13 cellular contexts compared by ENCODE assay signal in genomic region chr9:23254404-23255184, GRCh38.
A peak's percentile ranks its signal among the peaks of the same experiment; 100 is the strongest.
DNase-seq lines count a peak whose midpoint lies in the region; ATAC-seq and TF ChIP-seq lines count a peak whose summit lies in the region.
"Had no signal": no experiment of that assay in that cellular context is flagged by ENCODE, and none has a peak within 500 bp of the region (broad histone marks: within the 10 kb centered on the region; RNA-seq: fewer than 3 reads in every experiment).

No MANE protein-coding gene starts in this region.

- DNase-seq in NCI-H526 (lab: John Stamatoyannopoulos, UW) (peak; percentile 9 to 23), NCI-H526 treated with DMSO at 0.1 percent for 48 hours (lab: John Stamatoyannopoulos, UW) (no peak), WTC11 (ENCODE audit: low spot score) (no peak), left lobe of liver (ENCODE audit: low spot score) (no peak), HuH-7.5 (ENCODE audit: low spot score) (no peak), GM20000 (ENCODE audit: low spot score) (no peak), NCI-H446 treated with DMSO at 0.1 percent for 48 hours (lab: John Stamatoyannopoulos, UW) (no peak)
- DNase-seq: 8988T; AML-193; Caco-2; CD8-positive, alpha-beta memory T cell; DND-41; GDM1 had no signal

- peak; percentile 82 for ATAC-seq in WTC11
- ATAC-seq in left lobe of liver: peak; percentile 71

- H3K9me3 Mint-ChIP-seq in WTC11: peaks cover 22% of the 10 kb centered on the region

- POLR2A ChIA-PET in WTC11 (lab: Charles Lee): no interaction called here

- no peak overlapping the region for H3K27ac Mint-ChIP-seq in WTC11
- H3K27ac Mint-ChIP-seq: CD8-positive, alpha-beta memory T cell had no signal

- 0 out of 2 replicates have a peak, but pooled peaks cover 4% of the 10 kb centered on the region for H3K36me3 Mint-ChIP-seq in WTC11

- H3K27me3 Mint-ChIP-seq in WTC11 (ENCODE audit: low read depth): no peaks in the 10 kb centered on the region
- H3K27me3 Mint-ChIP-seq: CD8-positive, alpha-beta memory T cell had no signal

- TF ChIP-seq CTCF in WTC11 (IDR thresholded peaks at IDR 0.05) (no peak), GM20000 (IDR thresholded peaks at IDR 0.05; ENCODE audit: extremely low read depth, missing control alignments) (no peak)

- peaks cover 16% of the 10 kb centered on the region for H3K4me1 Mint-ChIP-seq in WTC11
- H3K4me1 Mint-ChIP-seq: CD8-positive, alpha-beta memory T cell had no signal

- CTCF ChIA-PET in WTC11 (lab: Charles Lee): interaction anchor here (0.6 to 1.6 kb wide), 6 partner anchors 9 to 239 kb away, joined by 3 to 8 read pairs (median 4); no protein-coding TSS in a partner anchor

- no peak overlapping the region for H3K4me3 Mint-ChIP-seq in WTC11
- H3K4me3 Mint-ChIP-seq: CD8-positive, alpha-beta memory T cell had no signal

TF ChIP-seq in WTC11, 78 proteins besides CTCF, POLR2A, EP300 and RAD21:
- no peak for TF ChIP-seq CREM (CRISPR knock-in tag; IDR thresholded peaks at IDR 0.05)
- no peak for TF ChIP-seq ATF6 (CRISPR knock-in tag; IDR thresholded peaks at IDR 0.05)
- no peak for TF ChIP-seq NR2C2 (CRISPR knock-in tag; IDR thresholded peaks at IDR 0.05)
- TF ChIP-seq MLX (CRISPR knock-in tag; IDR thresholded peaks at IDR 0.05): no peak
- no peak for TF ChIP-seq ZNF671 (CRISPR knock-in tag; IDR thresholded peaks at IDR 0.05)
- no peak for TF ChIP-seq RELA (CRISPR knock-in tag; IDR thresholded peaks at IDR 0.05; ENCODE audit: borderline replicate concordance)
- no peak for TF ChIP-seq PRRX2 (CRISPR knock-in tag; IDR thresholded peaks at IDR 0.05)
- no peak for TF ChIP-seq STAT6 (CRISPR knock-in tag; conservative IDR thresholded peaks at IDR 0.05; ENCODE audit: low read depth)
- TF ChIP-seq EMX1 (CRISPR knock-in tag; IDR thresholded peaks at IDR 0.05): no peak
- TF ChIP-seq ZNF121 (CRISPR knock-in tag; IDR thresholded peaks at IDR 0.05): no peak
- TF ChIP-seq RORB (CRISPR knock-in tag; IDR thresholded peaks at IDR 0.05): no peak

Comparison
In these comparisons a context has a peak if more than half of its experiments do, and no peak if none do; other contexts are left out.
1. DNase-seq: peak in NCI-H526 (2 of 2); none in NCI-H526 treated with DMSO at 0.1 percent for 48 hours (single experiment), WTC11 (single experiment), left lobe of liver (single experiment), HuH-7.5 (single experiment), GM20000 (single experiment) and NCI-H446 treated with DMSO at 0.1 percent for 48 hours (single experiment).